ENCODE assay signal across 13 cellular contexts in genomic region chr6:153503810-153504209, GRCh38.
A peak's percentile ranks its signal among the peaks of the same experiment; 100 is the strongest.
DNase-seq lines count a peak whose midpoint lies in the region; ATAC-seq and TF ChIP-seq lines count a peak whose summit lies in the region.
"Had no signal": no experiment of that assay in that cellular context is flagged by ENCODE, and none has a peak within 500 bp of the region (broad histone marks: within the 10 kb centered on the region; RNA-seq: fewer than 3 reads in every experiment).

No MANE protein-coding gene starts in this region.

- peaks cover 14% of the 10 kb centered on the region for H3K4me1 Mint-ChIP-seq in endodermal cell

- no peaks in the 10 kb centered on the region for H3K4me1 ChIP-seq in endodermal cell (ENCODE audit: control insufficient read depth, insufficient read depth, low read length)
- H3K4me1 ChIP-seq: heart left ventricle, right atrium auricular region had no signal

- no peaks in the 10 kb centered on the region for H3K36me3 Mint-ChIP-seq in endodermal cell (ENCODE audit: low read depth)
- H3K36me3 Mint-ChIP-seq: activated naive CD8-positive, alpha-beta T cell had no signal

- no peak overlapping the region for H3K4me3 ChIP-seq in endodermal cell (ENCODE audit: low read length)
- H3K4me3 ChIP-seq: heart left ventricle, PC-9, right atrium auricular region had no signal

- 93% methylated on average over 4 of the region's 4 CpGs; no CpG with 5 or more reads in 1 of the 2 experiments for WGBS in endodermal cell (ENCODE audit: insufficient coverage in 1 of 2, insufficient read length in 1 of 2), 2 experiments

- H3K27ac Mint-ChIP-seq in endodermal cell, result no peak overlapping the region
- H3K27ac Mint-ChIP-seq: activated naive CD8-positive, alpha-beta T cell had no signal

- TF ChIP-seq CTCF in endodermal cell (conservative IDR thresholded peaks at IDR 0.05) (peak; percentile 66), GM20000 (IDR thresholded peaks at IDR 0.05; ENCODE audit: extremely low read depth, missing control alignments) (no peak)

- H3K9me3 ChIP-seq in endodermal cell (ENCODE audit: control insufficient read depth, low read length), result peaks cover 14% of the 10 kb centered on the region
- H3K9me3 ChIP-seq: heart left ventricle, right atrium auricular region had no signal

- peak; percentile 12 for DNase-seq in D341Med (ENCODE audit: low spot score)
- peak; percentile 53 for DNase-seq in NAMALWA (ENCODE audit: low spot score)
- DNase-seq in endodermal cell, result peak; percentile 72
- no peak for DNase-seq in NCI-H1930 (lab: John Stamatoyannopoulos, UW)
- DNase-seq in GM20000 (ENCODE audit: low spot score), result no peak
- DNase-seq: EL, heart left ventricle, PC-9, trophoblast cell had no signal

- H3K9me3 Mint-ChIP-seq in endodermal cell, result peaks cover 8% of the 10 kb centered on the region

- no peaks in the 10 kb centered on the region for H3K36me3 ChIP-seq in endodermal cell (ENCODE audit: control insufficient read depth, insufficient read depth, low read length)
- H3K36me3 ChIP-seq: heart left ventricle, right atrium auricular region had no signal

- no peak overlapping the region for H3K4me3 Mint-ChIP-seq in endodermal cell
- H3K4me3 Mint-ChIP-seq: activated naive CD8-positive, alpha-beta T cell had no signal

- H3K27ac ChIP-seq in endodermal cell (ENCODE audit: low read depth, low read length), result no peak overlapping the region
- H3K27ac ChIP-seq: heart left ventricle, PC-9, right atrium auricular region had no signal

- H3K9ac ChIP-seq in endodermal cell (ENCODE audit: extremely low read depth, low read length, poor library complexity, severe bottlenecking), result no peak overlapping the region

- H3K27me3 Mint-ChIP-seq in endodermal cell (ENCODE audit: insufficient read depth), result no peaks in the 10 kb centered on the region
- H3K27me3 Mint-ChIP-seq: activated naive CD8-positive, alpha-beta T cell had no signal

- no peaks in the 10 kb centered on the region for H3K27me3 ChIP-seq in endodermal cell (ENCODE audit: control insufficient read depth, insufficient read depth, low read length, poor library complexity, severe bottlenecking)
- H3K27me3 ChIP-seq: heart left ventricle, right atrium auricular region had no signal

- peak; percentile 57 for ATAC-seq in GM18511 (IDR thresholded peaks at IDR 0.05; ENCODE audit: unreplicated experiment)
- no peak for ATAC-seq in GM19455 (IDR thresholded peaks at IDR 0.05; ENCODE audit: unreplicated experiment)
- ATAC-seq: heart left ventricle had no signal

Comparison
In these comparisons a context has a peak if more than half of its experiments do, and no peak if none do; other contexts are left out.
1. DNase-seq: peak in D341Med (single experiment), NAMALWA (single experiment) and endodermal cell (single experiment); none in NCI-H1930 (0 of 2) and GM20000 (single experiment).